ENCODE assay signal across 10 cellular contexts in the genomic region with DNA sequence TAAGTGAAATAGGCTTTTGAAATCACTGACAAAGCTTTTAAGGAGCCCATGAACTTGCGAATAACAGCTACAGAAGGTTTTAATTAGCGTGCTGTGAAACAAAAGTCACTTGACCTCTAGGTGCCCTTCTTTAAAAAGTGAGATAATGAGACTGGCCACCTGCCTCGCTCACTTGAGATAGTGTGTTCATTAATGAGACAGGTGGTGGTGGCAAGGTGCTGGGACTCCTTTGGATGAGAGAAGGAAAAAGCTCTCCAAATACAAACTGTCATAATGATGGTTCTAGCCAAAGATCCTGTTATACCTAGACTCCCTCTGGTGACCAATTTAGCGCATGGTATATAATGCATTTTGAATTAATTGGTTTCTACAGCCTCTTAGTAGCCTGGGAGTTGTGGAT. TPM values are rescaled to one million over a fixed set of nuclear protein-coding genes. Genes with fewer than 3 reads are reported as not detected.
DNase-seq lines count a peak whose midpoint lies in the region; ATAC-seq, FAIRE-seq and TF ChIP-seq lines count a peak whose summit lies in the region.
"Had no signal": no experiment of that assay in that cellular context is flagged by ENCODE, and none has a peak within 500 bp of the region (broad histone marks: within the 10 kb centered on the region; RNA-seq: fewer than 3 reads in every experiment).

No MANE protein-coding gene starts in this region.

- H3K27me3 ChIP-seq in endodermal cell (ENCODE audit: control insufficient read depth, insufficient read depth, low read length, poor library complexity, severe bottlenecking) (no peaks in the 10 kb centered on the region), smooth muscle cell (ENCODE audit: low read depth) (no peaks in the 10 kb centered on the region)

- H3F3A ChIP-seq in smooth muscle cell (ENCODE audit: low read depth) = no peaks in the 10 kb centered on the region

- peaks cover 3% of the 10 kb centered on the region for H3K27me3 Mint-ChIP-seq in endodermal cell (ENCODE audit: insufficient read depth)

- H3K9ac ChIP-seq in endodermal cell (ENCODE audit: extremely low read depth, low read length, poor library complexity, severe bottlenecking) (no peak overlapping the region), smooth muscle cell (ENCODE audit: low read depth) (no peak overlapping the region)

- H3K79me2 ChIP-seq in smooth muscle cell (ENCODE audit: low read depth) = no peaks in the 10 kb centered on the region

- no peaks in the 10 kb centered on the region for H4K20me1 ChIP-seq in smooth muscle cell (ENCODE audit: low read depth)

- TF ChIP-seq CTCF in endodermal cell (conservative IDR thresholded peaks at IDR 0.05) (peak; percentile 70), smooth muscle cell (IDR thresholded peaks at IDR 0.05; ENCODE audit: borderline replicate concordance, insufficient read depth, poor library complexity, severe bottlenecking) (peak; percentile 34)

- no peak overlapping the region for H3K27ac ChIP-seq in endodermal cell (ENCODE audit: low read depth, low read length)
- H3K27ac ChIP-seq in smooth muscle cell (ENCODE audit: low read depth) = no peak overlapping the region

- ATAC-seq in HG03460 (IDR thresholded peaks at IDR 0.05; ENCODE audit: unreplicated experiment) = no peak

- peak; percentile 33 for DNase-seq in NOMO-1 treated with DMSO at 0.1 percent for 48 hours (lab: John Stamatoyannopoulos, UW; ENCODE audit: unreplicated experiment)
- no peak for DNase-seq in NOMO-1 treated with dmso at 0.1 percent for 144 hours (lab: John Stamatoyannopoulos, UW; ENCODE audit: unreplicated experiment)
- DNase-seq in NCI-H510A treated with DMSO at 0.1 percent for 48 hours (lab: John Stamatoyannopoulos, UW) = peak; percentile 87
- DNase-seq in endodermal cell = no peak
- DNase-seq in smooth muscle cell (lab: John Stamatoyannopoulos, UW; ENCODE audit: unreplicated experiment) = no peak
- no peak for DNase-seq in RCC 7860 (ENCODE audit: low spot score)
- DNase-seq in activated gamma-delta T cell treated with Interleukin-2 at 50 U/mL for 16 hours = no peak
- DNase-seq: occipital lobe had no signal

- H3K9me3 Mint-ChIP-seq in endodermal cell = peaks cover 13% of the 10 kb centered on the region

- peaks cover 13% of the 10 kb centered on the region for H3K4me1 Mint-ChIP-seq in endodermal cell

- H3K4me2 ChIP-seq in smooth muscle cell = no peak overlapping the region

- H3K4me1 ChIP-seq in endodermal cell (ENCODE audit: control insufficient read depth, insufficient read depth, low read length) (peaks cover 5% of the 10 kb centered on the region), smooth muscle cell (ENCODE audit: low read depth) (no peaks in the 10 kb centered on the region)

- no peak overlapping the region for H3K4me3 Mint-ChIP-seq in endodermal cell

- H3K9me3 ChIP-seq in endodermal cell (ENCODE audit: control insufficient read depth, low read length) (no peaks in the 10 kb centered on the region), smooth muscle cell (replicated peaks; ENCODE audit: low read depth) (no peaks in the 10 kb centered on the region)

- 74 to 88% methylated on average over 2 to 4 of the region's 4 CpGs for WGBS in endodermal cell (ENCODE audit: insufficient coverage in 1 of 2, insufficient read length in 1 of 2), 2 experiments
- 71% methylated on average over 4 of the region's 4 CpGs for WGBS in smooth muscle cell (ENCODE audit: low lambda C conversion rate)

- H2AFZ ChIP-seq in smooth muscle cell (ENCODE audit: low read depth) = no peak overlapping the region

- no peaks in the 10 kb centered on the region for H3K36me3 ChIP-seq in endodermal cell (ENCODE audit: control insufficient read depth, insufficient read depth, low read length)
- no peaks in the 10 kb centered on the region for H3K36me3 ChIP-seq in smooth muscle cell (ENCODE audit: low read depth)

- H3K36me3 Mint-ChIP-seq in endodermal cell (ENCODE audit: low read depth) = no peaks in the 10 kb centered on the region

- FAIRE-seq in RCC 7860 (lab: Jason Lieb, UNC) = no peak
- FAIRE-seq: A204.1 had no signal

- no peak overlapping the region for H3K27ac Mint-ChIP-seq in endodermal cell

- no peak overlapping the region for H3K4me3 ChIP-seq in endodermal cell (ENCODE audit: low read length)
- H3K4me3 ChIP-seq in smooth muscle cell = no peak overlapping the region

RNA-seq across cellular contexts. Expression of a gene that starts 22.7 kb away (rescaled TPM):
- total RNA-seq in endodermal cell (10 to 100 TPM; 81.4 to 92.6 TPM), smooth muscle cell (34.3 and 52.0 TPM in 2 replicates)
- polyA plus RNA-seq in endodermal cell (2013, experiment 1 of 2) = 57.5 TPM
- polyA plus RNA-seq in endodermal cell (2013, experiment 2 of 2) = 59.7 TPM
- polyA plus RNA-seq in smooth muscle cell = 13.6 and 14.1 TPM in 2 replicates

Comparison
In these comparisons a context has a peak if more than half of its experiments do, and no peak if none do; other contexts are left out.
1. DNase-seq: peak in NOMO-1 treated with DMSO at 0.1 percent for 48 hours (single experiment) and NCI-H510A treated with DMSO at 0.1 percent for 48 hours (single experiment); none in NOMO-1 treated with dmso at 0.1 percent for 144 hours (single experiment), endodermal cell (single experiment), smooth muscle cell (single experiment), RCC 7860 (single experiment) and activated gamma-delta T cell treated with Interleukin-2 at 50 U/mL for 16 hours (single experiment).